ENCODE assay signal across 13 cellular contexts in genomic region chr9:17491780-17492179, GRCh38.
DNase-seq lines count a peak whose midpoint lies in the region; ATAC-seq, FAIRE-seq and TF ChIP-seq lines count a peak whose summit lies in the region.
"Had no signal": no experiment of that assay in that cellular context is flagged by ENCODE, and none has a peak within 500 bp of the region (broad histone marks: within the 10 kb centered on the region; RNA-seq: fewer than 3 reads in every experiment).

No MANE protein-coding gene starts in this region.

- DNase-seq in H54 (ENCODE audit: insufficient read length, low spot score) (no peak), NCI-H146 (lab: John Stamatoyannopoulos, UW) (peak; percentile 5), RKO (ENCODE audit: low spot score) (peak; percentile 1), iris pigment epithelial cell (ENCODE audit: low read depth) (peak; percentile 6), NCI-H1105 treated with DMSO at 0.1 percent for 48 hours (lab: John Stamatoyannopoulos, UW) (no peak)
- no peak for DNase-seq in activated naive CD4-positive, alpha-beta T cell treated with anti-CD3 and anti-CD28 coated beads, Interleukin-2, amount 50 U/mL, for 16 hours
- DNase-seq: 8988T; CD4-positive, alpha-beta memory T cell; DMS153; DMS79; GF-D8 had no signal

- no peak for ATAC-seq in GM21786 (IDR thresholded peaks at IDR 0.05; ENCODE audit: unreplicated experiment)

- peak; percentile 11 for FAIRE-seq in H54 (lab: Jason Lieb, UNC)
- FAIRE-seq: H1 had no signal

- TF ChIP-seq POLR2A in H54 (IDR thresholded peaks at IDR 0.05; ENCODE audit: low read depth, low read length): no peak

Comparison
In these comparisons a context has a peak if more than half of its experiments do, and no peak if none do; other contexts are left out.
1. DNase-seq: peak in NCI-H146 (single experiment), RKO (single experiment) and iris pigment epithelial cell (single experiment); none in H54 (single experiment), activated naive CD4-positive, alpha-beta T cell treated with anti-CD3 and anti-CD28 coated beads, Interleukin-2, amount 50 U/mL, for 16 hours (single experiment) and NCI-H1105 treated with DMSO at 0.1 percent for 48 hours (single experiment).